In genomic region chr1:202957733-202958543, GRCh38 we compare ENCODE assay signal across 8 cellular contexts.
DNase-seq lines count a peak whose midpoint lies in the region; ATAC-seq and TF ChIP-seq lines count a peak whose summit lies in the region.

ADIPOR1 (minus strand) TSS chr1:202958312; CDS start chr1:202951070, 7,242 bp downstream.

- peak within 1 kb of the TSS; percentile 87 for H3K4me3 ChIP-seq in AG09309 (ENCODE audit: control insufficient read depth, low read depth, low read length)

- no peak for TF ChIP-seq CTCF in AG09309 (IDR thresholded peaks at IDR 0.05; ENCODE audit: control insufficient read depth, insufficient read depth, low read depth, low read length, missing control alignments)

- peak; percentile 21 for DNase-seq in AG09309 (ENCODE audit: low read depth)
- peak; percentile 92 for DNase-seq in NCI-H2227 (lab: John Stamatoyannopoulos, UW; ENCODE audit: unreplicated experiment)
- DNase-seq in activated CD4-positive, CD25-positive, alpha-beta regulatory T cell treated with anti-CD3 and anti-CD28 coated beads, Interleukin-2, amount 50 U/mL, for 16 hours (ENCODE audit: low read depth, low spot score): peak; percentile 86
- DNase-seq in central memory CD4-positive, alpha-beta T cell: peak; percentile 93
- DNase-seq in iris pigment epithelial cell (ENCODE audit: low read depth): peak; percentile 87
- DNase-seq in stimulated activated CD4-positive, alpha-beta T cell treated with anti-CD3 and anti-CD28 coated beads, Interleukin-12 subunit alpha, Interleukin-12 subunit beta, amount 100 ng/mL, for 4 hours: peak; percentile 93

- ATAC-seq in GM18907 (IDR thresholded peaks at IDR 0.05; ENCODE audit: unreplicated experiment): peak; percentile 94
- peak; percentile 98 for ATAC-seq in HG03139 (IDR thresholded peaks at IDR 0.05; ENCODE audit: unreplicated experiment)

Comparison
In these comparisons a context has a peak if more than half of its experiments do, and no peak if none do; other contexts are left out.
1. Peak in every context shown above with its lines: DNase-seq, ATAC-seq and H3K4me3 ChIP-seq.
2. DNase-seq: peak in every context shown above with its lines; median percentile 93 in central memory CD4-positive, alpha-beta T cell; 93 in stimulated activated CD4-positive, alpha-beta T cell treated with anti-CD3 and anti-CD28 coated beads, Interleukin-12 subunit alpha, Interleukin-12 subunit beta, amount 100 ng/mL, for 4 hours; 92 in NCI-H2227; 87 in iris pigment epithelial cell; 86 in activated CD4-positive, CD25-positive, alpha-beta regulatory T cell treated with anti-CD3 and anti-CD28 coated beads, Interleukin-2, amount 50 U/mL, for 16 hours; 21 in AG09309.